In the genomic region with DNA sequence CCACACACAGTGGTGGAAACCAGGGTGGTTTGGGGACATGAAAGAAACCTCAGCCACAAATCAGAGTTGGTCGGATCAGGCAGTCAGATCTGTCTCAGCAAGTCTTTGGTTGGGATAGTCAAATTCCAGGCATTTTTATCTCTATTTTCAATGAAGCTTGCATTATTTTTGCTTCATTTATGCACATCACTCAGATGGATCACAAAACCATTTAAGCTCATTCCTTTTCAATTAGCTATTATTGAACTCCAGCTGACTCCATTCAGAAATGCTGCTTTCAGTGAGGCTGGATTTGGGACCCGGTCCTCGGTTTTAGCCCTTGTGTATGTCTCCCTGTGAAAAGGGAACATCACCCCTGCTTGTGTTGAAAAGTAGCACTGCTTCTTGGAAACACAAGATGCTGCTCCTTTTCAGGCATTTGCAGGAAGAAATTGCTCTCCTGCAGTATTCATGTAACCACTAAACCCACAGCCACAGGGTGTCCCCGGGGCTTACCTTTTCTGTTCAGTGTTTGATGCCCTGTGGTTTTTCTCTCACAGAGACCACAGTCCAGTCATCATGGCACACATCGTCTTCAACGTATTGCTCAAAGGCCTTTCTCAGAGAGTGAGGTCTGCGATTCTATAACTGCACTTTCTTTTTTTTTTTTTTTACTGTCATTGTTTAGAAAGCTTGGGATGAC, we compare ENCODE assay signal across 16 cellular contexts.
A peak's percentile ranks its signal among the peaks of the same experiment; 100 is the strongest.
DNase-seq lines count a peak whose midpoint lies in the region; ATAC-seq, FAIRE-seq and TF ChIP-seq lines count a peak whose summit lies in the region.
"Had no signal": no experiment of that assay in that cellular context is flagged by ENCODE, and none has a peak within 500 bp of the region (broad histone marks: within the 10 kb centered on the region; RNA-seq: fewer than 3 reads in every experiment).

No MANE protein-coding gene starts in this region.

- H2AFZ ChIP-seq in keratinocyte (ENCODE audit: control insufficient read depth, low read length) = no peak overlapping the region

- TF ChIP-seq CTCF in keratinocyte (optimal IDR thresholded peaks at IDR 0.05 in 1 of 3, IDR thresholded peaks at IDR 0.05 in 1 of 3, conservative IDR thresholded peaks at IDR 0.05 in 1 of 3; ENCODE audit: extremely low read depth in 1 of 3, insufficient read depth in 2 of 3, low read length in 3 of 3) = peak in 1 of 3 experiments; percentile 19

- peak overlapping the region; percentile 53 for H3K27ac ChIP-seq in keratinocyte (ENCODE audit: control insufficient read depth, insufficient read depth, low read length)

- H3K4me1 ChIP-seq in keratinocyte (ENCODE audit: control insufficient read depth, extremely low read depth, insufficient read depth, low read length) (peaks cover 27% of the 10 kb centered on the region), HAP-1 (no peaks in the 10 kb centered on the region; the same call in 1 of the 2 replicates)

- H3K9me1 ChIP-seq in keratinocyte (ENCODE audit: control insufficient read depth, extremely low read depth, insufficient read depth, low read length) = no peaks in the 10 kb centered on the region

- H4K20me1 ChIP-seq in keratinocyte (ENCODE audit: control insufficient read depth, extremely low read depth, insufficient read depth, low read length) = no peaks in the 10 kb centered on the region

- no peaks in the 10 kb centered on the region for H3K79me2 ChIP-seq in keratinocyte (ENCODE audit: control insufficient read depth, insufficient read depth, low read length)

- FAIRE-seq in keratinocyte (lab: Jason Lieb, UNC) = peak; percentile 90

- H3K9ac ChIP-seq in keratinocyte (ENCODE audit: control insufficient read depth, extremely low read depth, insufficient read depth, low read length) = peak overlapping the region; percentile 24

- peak; percentile 70 for ATAC-seq in GM18511 (IDR thresholded peaks at IDR 0.05; ENCODE audit: unreplicated experiment)
- ATAC-seq: T-cell had no signal

- H3K9me3 ChIP-seq in keratinocyte (ENCODE audit: control insufficient read depth, low read depth, low read length) (no peaks in the 10 kb centered on the region), HAP-1 (no peaks in the 10 kb centered on the region)

- H3K4me3 ChIP-seq in keratinocyte (ENCODE audit: control insufficient read depth in 2 of 3, extremely low read depth in 1 of 3, insufficient read depth in 2 of 3, low read depth in 1 of 3, low read length in 3 of 3) (no peak overlapping the region), HAP-1 (no peak overlapping the region)

- peak; percentile 25 for DNase-seq in HK-2 (ENCODE audit: unreplicated experiment)
- DNase-seq in UCSD-AML1 (lab: John Stamatoyannopoulos, UW; ENCODE audit: unreplicated experiment) = peak; percentile 18
- DNase-seq in keratinocyte (ENCODE audit: low read depth, low spot score) = peak; percentile 25
- no peak for DNase-seq in stimulated activated CD4-positive, alpha-beta T cell treated with anti-CD3 and anti-CD28 coated beads, Interleukin-15, amount 100 ng/mL, for 24 hours
- DNase-seq in HAP-1 (ENCODE audit: low spot score in 2 of 2) = no peak
- no peak for DNase-seq in activated T-cell treated with anti-CD3 and anti-CD28 coated beads, Interleukin-2, amount 50 U/mL, for 1 hour
- no peak for DNase-seq in hepatic stellate cell (ENCODE audit: low spot score)
- DNase-seq: activated CD4-positive, alpha-beta T cell treated with anti-CD3 and anti-CD28 coated beads, Interleukin-2, amount 50 U/mL, for 4 hours; activated gamma-delta T cell; AML-193; cerebellar nuclear complex; DMS79; MV-4-11; NCI-H82; T-cell had no signal

- peak overlapping the region; percentile 46 for H3K4me2 ChIP-seq in keratinocyte (ENCODE audit: control insufficient read depth, extremely low read depth, insufficient read depth, low read depth, low read length)

- H3K27me3 ChIP-seq in keratinocyte (ENCODE audit: control insufficient read depth, extremely low read depth, insufficient read depth, low read length) (no peaks in the 10 kb centered on the region), HAP-1 (ENCODE audit: low read depth) (no peaks in the 10 kb centered on the region)

- H3K36me3 ChIP-seq in keratinocyte (ENCODE audit: control insufficient read depth in 2 of 2, extremely low read depth in 1 of 2, insufficient read depth in 2 of 2, low read length in 2 of 2) (no peaks in the 10 kb centered on the region), HAP-1 (replicated peaks) (no peaks in the 10 kb centered on the region)

- in situ Hi-C loops in HAP-1 (cut with MboI; ENCODE audit: low sequenced_read_pairs) = no loop called here

- dilution Hi-C loops in keratinocyte (cut with MboI; ENCODE audit: extremely low pct_ligation_motif_present, low sequenced_read_pairs) = no loop called here

Comparison
In these comparisons a context has a peak if more than half of its experiments do, and no peak if none do; other contexts are left out.
1. DNase-seq: peak in HK-2 (single experiment), UCSD-AML1 (single experiment) and keratinocyte (single experiment); none in stimulated activated CD4-positive, alpha-beta T cell treated with anti-CD3 and anti-CD28 coated beads, Interleukin-15, amount 100 ng/mL, for 24 hours (single experiment), HAP-1 (0 of 2), activated T-cell treated with anti-CD3 and anti-CD28 coated beads, Interleukin-2, amount 50 U/mL, for 1 hour (single experiment) and hepatic stellate cell (single experiment).